ENCODE assay signal across 11 cellular contexts in the genomic region with DNA sequence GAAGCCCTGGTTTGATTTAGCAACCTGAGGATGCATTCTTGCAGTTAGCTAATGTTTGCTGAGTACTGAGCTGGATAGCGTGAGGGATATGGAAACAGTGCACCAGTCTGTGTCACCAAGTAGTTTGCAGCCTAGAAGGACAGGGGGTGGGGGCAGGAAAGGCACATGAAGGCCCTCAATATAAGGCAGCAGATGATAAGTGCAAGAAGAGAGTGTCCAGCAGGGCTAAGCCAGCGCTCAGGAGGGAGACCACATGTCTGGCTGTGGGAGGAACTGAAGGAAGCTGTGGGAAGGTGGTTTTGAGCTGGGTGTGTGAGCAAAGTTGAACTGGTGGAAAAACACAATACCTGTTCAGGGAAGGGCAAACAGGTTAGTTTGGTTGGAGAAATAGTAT. TPM values are rescaled to one million over a fixed set of nuclear protein-coding genes. Genes with fewer than 3 reads are reported as not detected.
A peak's percentile ranks its signal among the peaks of the same experiment; 100 is the strongest.
DNase-seq lines count a peak whose midpoint lies in the region; ATAC-seq lines count a peak whose summit lies in the region.
"Had no signal": no experiment of that assay in that cellular context is flagged by ENCODE, and none has a peak within 500 bp of the region (broad histone marks: within the 10 kb centered on the region; RNA-seq: fewer than 3 reads in every experiment).

No MANE protein-coding gene starts in this region.

- H3K4me1 Mint-ChIP-seq in activated naive CD8-positive, alpha-beta T cell treated with anti-CD3 and anti-CD28 coated beads, Interleukin-2, amount 10 ng/mL, durations not matched to agents 7 days and 5 days, result peaks cover 24% of the 10 kb centered on the region
- peaks cover 19% of the 10 kb centered on the region for H3K4me1 Mint-ChIP-seq in activated naive CD8-positive, alpha-beta T cell treated with anti-CD3 and anti-CD28 coated beads for 36 hours
- H3K4me1 Mint-ChIP-seq in T-helper 1 cell treated with Interleukin-12 subunit alpha and Interleukin-12 subunit beta and Interleukin-4 antibody, amounts not matched to agents 30 μg/mL and 1 μg/mL, for 36 hours (ENCODE audit: low read depth), result peaks cover 21% of the 10 kb centered on the region

- intact Hi-C loops in left colon (cut with DNase I, micrococcal nuclease), result no loop called here

- DNase-seq in activated naive CD8-positive, alpha-beta T cell treated with anti-CD3 and anti-CD28 coated beads, Interleukin-2, amount 10 ng/mL, durations not matched to agents 7 days and 5 days, result no peak
- no peak for DNase-seq in activated naive CD8-positive, alpha-beta T cell treated with anti-CD3 and anti-CD28 coated beads for 36 hours
- DNase-seq in left colon (no peak), ureter (ENCODE audit: low spot score) (peak; percentile 74), NCI-H774 (lab: John Stamatoyannopoulos, UW) (no peak), SW 1271 (lab: John Stamatoyannopoulos, UW) (no peak)

- POLR2A ChIA-PET in activated naive CD8-positive, alpha-beta T cell treated with anti-CD3 and anti-CD28 coated beads, Interleukin-2, amount 10 ng/mL, durations not matched to agents 7 days and 5 days (lab: Charles Lee), result interaction anchor here (0.5 to 2.1 kb wide), 4 partner anchors 9 to 151 kb away, joined by 3 to 12 read pairs (median 6); no protein-coding TSS in a partner anchor

- H3K9me3 Mint-ChIP-seq in activated naive CD8-positive, alpha-beta T cell treated with anti-CD3 and anti-CD28 coated beads, Interleukin-2, amount 10 ng/mL, durations not matched to agents 7 days and 5 days, result no peaks in the 10 kb centered on the region
- H3K9me3 Mint-ChIP-seq in activated naive CD8-positive, alpha-beta T cell treated with anti-CD3 and anti-CD28 coated beads for 36 hours, result no peaks in the 10 kb centered on the region
- H3K9me3 Mint-ChIP-seq in T-helper 1 cell treated with Interleukin-12 subunit alpha and Interleukin-12 subunit beta and Interleukin-4 antibody, amounts not matched to agents 30 μg/mL and 1 μg/mL, for 36 hours, result no peaks in the 10 kb centered on the region

- H3K27me3 Mint-ChIP-seq in activated naive CD8-positive, alpha-beta T cell treated with anti-CD3 and anti-CD28 coated beads, Interleukin-2, amount 10 ng/mL, durations not matched to agents 7 days and 5 days, result no peaks in the 10 kb centered on the region
- H3K27me3 Mint-ChIP-seq in activated naive CD8-positive, alpha-beta T cell treated with anti-CD3 and anti-CD28 coated beads for 36 hours, result no peaks in the 10 kb centered on the region
- peaks cover 8% of the 10 kb centered on the region for H3K27me3 Mint-ChIP-seq in T-helper 1 cell treated with Interleukin-12 subunit alpha and Interleukin-12 subunit beta and Interleukin-4 antibody, amounts not matched to agents 30 μg/mL and 1 μg/mL, for 36 hours (ENCODE audit: low read depth)

- H3K36me3 Mint-ChIP-seq in activated naive CD8-positive, alpha-beta T cell treated with anti-CD3 and anti-CD28 coated beads, Interleukin-2, amount 10 ng/mL, durations not matched to agents 7 days and 5 days, result no peaks in the 10 kb centered on the region
- no peaks in the 10 kb centered on the region for H3K36me3 Mint-ChIP-seq in activated naive CD8-positive, alpha-beta T cell treated with anti-CD3 and anti-CD28 coated beads for 36 hours
- H3K36me3 Mint-ChIP-seq in T-helper 1 cell treated with Interleukin-12 subunit alpha and Interleukin-12 subunit beta and Interleukin-4 antibody, amounts not matched to agents 30 μg/mL and 1 μg/mL, for 36 hours (ENCODE audit: low read depth), result no peaks in the 10 kb centered on the region

- H3K27ac Mint-ChIP-seq in activated naive CD8-positive, alpha-beta T cell treated with anti-CD3 and anti-CD28 coated beads, Interleukin-2, amount 10 ng/mL, durations not matched to agents 7 days and 5 days, result peak overlapping the region; percentile 7
- no peak overlapping the region for H3K27ac Mint-ChIP-seq in activated naive CD8-positive, alpha-beta T cell treated with anti-CD3 and anti-CD28 coated beads for 36 hours
- peak overlapping the region; percentile 23 for H3K27ac Mint-ChIP-seq in T-helper 1 cell treated with Interleukin-12 subunit alpha and Interleukin-12 subunit beta and Interleukin-4 antibody, amounts not matched to agents 30 μg/mL and 1 μg/mL, for 36 hours

- ATAC-seq in activated naive CD8-positive, alpha-beta T cell treated with anti-CD3 and anti-CD28 coated beads, Interleukin-2, amount 10 ng/mL, durations not matched to agents 7 days and 5 days (ENCODE audit: low read depth), result peak; percentile 41
- ATAC-seq in left colon (peak; percentile 32), HG02885 (IDR thresholded peaks at IDR 0.05; ENCODE audit: poor library complexity, unreplicated experiment) (no peak)

- peak overlapping the region; percentile 67 for H3K4me3 Mint-ChIP-seq in activated naive CD8-positive, alpha-beta T cell treated with anti-CD3 and anti-CD28 coated beads, Interleukin-2, amount 10 ng/mL, durations not matched to agents 7 days and 5 days
- no peak overlapping the region for H3K4me3 Mint-ChIP-seq in activated naive CD8-positive, alpha-beta T cell treated with anti-CD3 and anti-CD28 coated beads for 36 hours
- H3K4me3 Mint-ChIP-seq in T-helper 1 cell treated with Interleukin-12 subunit alpha and Interleukin-12 subunit beta and Interleukin-4 antibody, amounts not matched to agents 30 μg/mL and 1 μg/mL, for 36 hours, result peak overlapping the region; percentile 26

RNA-seq across cellular contexts. Expression of a gene that starts 1.7 kb away (rescaled TPM):
- total RNA-seq in activated naive CD8-positive, alpha-beta T cell treated with anti-CD3 and anti-CD28 coated beads, Interleukin-2, amount 10 ng/mL, durations not matched to agents 7 days and 5 days, result not detected
- not detected for total RNA-seq in activated naive CD8-positive, alpha-beta T cell treated with anti-CD3 and anti-CD28 coated beads for 36 hours
- total RNA-seq in left colon, result not detected
- 77.8 TPM for total RNA-seq in ureter
- total RNA-seq: dermis microvascular lymphatic vessel endothelial cell, gastrocnemius medialis, left ventricle myocardium inferior had no signal

RNA-seq across cellular contexts. Expression of a gene that starts 13.9 kb away (rescaled TPM):
- 10 to 100 TPM; 34.6 to 35.1 TPM for total RNA-seq in activated naive CD8-positive, alpha-beta T cell treated with anti-CD3 and anti-CD28 coated beads, Interleukin-2, amount 10 ng/mL, durations not matched to agents 7 days and 5 days
- total RNA-seq in activated naive CD8-positive, alpha-beta T cell treated with anti-CD3 and anti-CD28 coated beads for 36 hours, result 10 to 100 TPM; 24.8 to 25.1 TPM
- total RNA-seq in left colon, result 1 to 10 TPM; 7.1 to 9.7 TPM
- total RNA-seq in ureter, result 23.6 TPM

RNA-seq across cellular contexts. Expression of a gene that starts 50.9 kb away (rescaled TPM):
- total RNA-seq in activated naive CD8-positive, alpha-beta T cell treated with anti-CD3 and anti-CD28 coated beads, Interleukin-2, amount 10 ng/mL, durations not matched to agents 7 days and 5 days, result not detected
- not detected for total RNA-seq in activated naive CD8-positive, alpha-beta T cell treated with anti-CD3 and anti-CD28 coated beads for 36 hours
- 1 to 10 TPM; 4.2 to 5.4 TPM for total RNA-seq in left colon
- total RNA-seq in ureter, result 5.3 TPM
- total RNA-seq: gastrocnemius medialis had no signal

Comparison
In these comparisons a context has a peak if more than half of its experiments do, and no peak if none do; other contexts are left out.
1. RNA of a gene that starts 1.7 kb away (total RNA-seq): 77.8 TPM in ureter (single experiment); not detected in activated naive CD8-positive, alpha-beta T cell treated with anti-CD3 and anti-CD28 coated beads, Interleukin-2, amount 10 ng/mL, durations not matched to agents 7 days and 5 days, not detected in activated naive CD8-positive, alpha-beta T cell treated with anti-CD3 and anti-CD28 coated beads for 36 hours and not detected in left colon; every median in the first group is over 10 times any median in the second.